ENCODE assay signal across 15 cellular contexts in genomic region chr4:143410015-143410414, GRCh38.
"Had no signal": no experiment of that assay in that cellular context is flagged by ENCODE, and none has a peak within 500 bp of the region (broad histone marks: within the 10 kb centered on the region; RNA-seq: fewer than 3 reads in every experiment).

No MANE protein-coding gene starts in this region.

- H3K9me3 ChIP-seq: tibial artery, vagina had no signal

- H3K4me3 ChIP-seq: lung, tibial artery, vagina had no signal

- H3K27me3 ChIP-seq: tibial artery, vagina had no signal

- H3K36me3 ChIP-seq: tibial artery, vagina had no signal

- ATAC-seq: activated naive CD4-positive, alpha-beta T cell treated with anti-CD3 and anti-CD28 coated beads, Interleukin-2, amount 50 U/mL, for 72 hours; left lobe of liver; naive thymus-derived CD8-positive, alpha-beta T cell; stimulated activated naive CD8-positive, alpha-beta T cell treated with anti-CD3 and anti-CD28 coated beads, Interleukin-15, Interleukin-2, amounts not matched to agents 100 U/mL and 50 U/mL, for 24 hours had no signal

- DNase-seq: activated CD4-positive, alpha-beta T cell treated with anti-CD3 and anti-CD28 coated beads for 1 hour; activated T-cell treated with anti-CD3 and anti-CD28 coated beads, Interleukin-2, amount 50 U/mL, for 1 hour; cortex of kidney; erythroblast; foreskin melanocyte; head of caudate nucleus; naive thymus-derived CD8-positive, alpha-beta T cell; stimulated activated CD4-positive, alpha-beta T cell treated with anti-CD3 and anti-CD28 coated beads, Interleukin-4, amount 100 ng/mL, for 4 hours; stimulated activated naive CD8-positive, alpha-beta T cell treated with anti-CD3 and anti-CD28 coated beads, Interleukin-15, Interleukin-2, amounts not matched to agents 100 U/mL and 50 U/mL, for 24 hours; T-helper 9 cell; tibial artery had no signal
